Comparison of ENCODE assay signal across 14 cellular contexts in genomic region chr4:40846556-40846955, GRCh38.
A peak's percentile ranks its signal among the peaks of the same experiment; 100 is the strongest.
DNase-seq lines count a peak whose midpoint lies in the region; ATAC-seq and TF ChIP-seq lines count a peak whose summit lies in the region.
"Had no signal": no experiment of that assay in that cellular context is flagged by ENCODE, and none has a peak within 500 bp of the region (broad histone marks: within the 10 kb centered on the region; RNA-seq: fewer than 3 reads in every experiment).

No MANE protein-coding gene starts in this region.

- H3K4ac ChIP-seq in H9 (ENCODE audit: low read depth, low read length): no peak overlapping the region

- H4K20me1 ChIP-seq in H9 (ENCODE audit: control insufficient read depth, insufficient read depth, insufficient read length): no peaks in the 10 kb centered on the region

- H3T11ph ChIP-seq in H9 (ENCODE audit: low read length): no peak overlapping the region

- peak overlapping the region in 2 of 3 experiments; percentile 7 to 48; a peak in 6 of 7 replicates for H3K27ac Mint-ChIP-seq in H9

- H3K23me2 ChIP-seq in H9 (ENCODE audit: insufficient read length, low read depth, low read length, poor library complexity, severe bottlenecking): no peaks in the 10 kb centered on the region

- H4K5ac ChIP-seq in H9 (ENCODE audit: insufficient read length, low read depth, low read length): no peak overlapping the region

- no peak overlapping the region for H3K9ac ChIP-seq in H9 (ENCODE audit: extremely low read depth, insufficient read length, low read length)

- no peak overlapping the region for H3K27ac ChIP-seq in H9 (ENCODE audit: insufficient read length, low read depth, low read length)
- H3K27ac ChIP-seq in cingulate gyrus (ENCODE audit: low read depth, low read length): peak overlapping the region; percentile 73
- H3K27ac ChIP-seq: Peyer's patch had no signal

- H2BK5ac ChIP-seq in H9 (ENCODE audit: insufficient read length, low read length): no peak overlapping the region

- no CpG with 5 or more reads among the region's 5 CpGs for WGBS in H9 (ENCODE audit: extremely low coverage, insufficient read length, low lambda C conversion rate)

- no peak overlapping the region for H3K4me3 Mint-ChIP-seq in H9

- H3K27me3 ChIP-seq in H9 (ENCODE audit: insufficient read depth, low read length): no peaks in the 10 kb centered on the region
- H3K27me3 ChIP-seq: Peyer's patch had no signal

- no peak overlapping the region for H4K8ac ChIP-seq in H9 (replicated peaks; ENCODE audit: insufficient read length, low read depth, low read length)

- peaks cover 0 to 4% (median 2%) of the 10 kb centered on the region in 3 experiments; a peak in 3 of 7 replicates for H3K36me3 Mint-ChIP-seq in H9 (ENCODE audit: insufficient read depth in 1 of 3, low read depth in 3 of 3)

- H2BK15ac ChIP-seq in H9 (ENCODE audit: low read depth, low read length): no peak overlapping the region

- H3K14ac ChIP-seq in H9 (ENCODE audit: insufficient read depth, low read length): no peak overlapping the region

- peak overlapping the region; percentile 1 for H3K4me2 ChIP-seq in H9 (ENCODE audit: insufficient read depth, insufficient read length, low read length)

- peaks cover 6% of the 10 kb centered on the region; the same call in 1 of the 2 replicates for H3K79me2 ChIP-seq in H9 (ENCODE audit: insufficient read depth, low read length)

- no peaks in the 10 kb centered on the region for H3K9me3 Mint-ChIP-seq in H9

- no peak overlapping the region for H2AFZ ChIP-seq in H9 (ENCODE audit: low read length)

- H3K4me1 Mint-ChIP-seq in H9: peaks cover 40 to 43% of the 10 kb centered on the region in 2 experiments

- DNase-seq in H9 (no peak), mesenteric fat pad (ENCODE audit: low spot score) (peak; percentile 22), superior temporal gyrus (ENCODE audit: extremely low spot score) (peak; percentile 88), epidermal melanocyte (ENCODE audit: insufficient read length, low spot score) (no peak)
- DNase-seq in activated CD4-positive, CD25-positive, alpha-beta regulatory T cell (lab: John Stamatoyannopoulos, UW): no peak
- DNase-seq: IMR-90, Kasumi-1, NCI-H1105 treated with DMSO at 0.1 percent for 48 hours, NCI-H187 treated with DMSO at 0.1 percent for 48 hours, NCI-H2171 treated with DMSO at 0.1 percent for 48 hours, Peyer's patch, SHP77 had no signal

- no peak overlapping the region for H2BK120ac ChIP-seq in H9 (ENCODE audit: low read depth, low read length, poor library complexity, severe bottlenecking)

- no peak overlapping the region for H2AK5ac ChIP-seq in H9 (ENCODE audit: insufficient read length, low read length)

- H3K18ac ChIP-seq in H9 (ENCODE audit: insufficient read length, low read depth, low read length): no peak overlapping the region

- H3K9me3 ChIP-seq in H9 (ENCODE audit: control insufficient read depth, low read depth, low read length): no peaks in the 10 kb centered on the region
- H3K9me3 ChIP-seq: Peyer's patch had no signal

- no peak overlapping the region for H3K23ac ChIP-seq in H9 (ENCODE audit: insufficient read length, low read depth, low read length)

- TF ChIP-seq CTCF in H9 (conservative IDR thresholded peaks at IDR 0.05): no peak

- H2BK20ac ChIP-seq in H9 (ENCODE audit: low read depth, low read length, poor library complexity, severe bottlenecking): no peak overlapping the region

- H4K91ac ChIP-seq in H9 (ENCODE audit: insufficient read length, low read depth, low read length): no peak overlapping the region

- peaks cover 2% of the 10 kb centered on the region; the same call in 1 of the 2 replicates for H3K4me1 ChIP-seq in H9 (ENCODE audit: insufficient read depth, low read length)
- H3K4me1 ChIP-seq: Peyer's patch had no signal

- H3K79me1 ChIP-seq in H9 (ENCODE audit: insufficient read depth, low read depth, low read length, poor library complexity, severe bottlenecking): no peaks in the 10 kb centered on the region

- H3K27me3 Mint-ChIP-seq in H9 (ENCODE audit: low read depth): no peaks in the 10 kb centered on the region

- no peak overlapping the region for H2BK12ac ChIP-seq in H9 (ENCODE audit: insufficient read length, low read depth, low read length)

- ATAC-seq in GM21576 (IDR thresholded peaks at IDR 0.05; ENCODE audit: unreplicated experiment): no peak

- no peak overlapping the region for H3K56ac ChIP-seq in H9 (ENCODE audit: insufficient read length, low read depth, low read length)

Comparison
In these comparisons a context has a peak if more than half of its experiments do, and no peak if none do; other contexts are left out.
1. DNase-seq: peak in mesenteric fat pad (single experiment) and superior temporal gyrus (single experiment); none in H9 (single experiment), epidermal melanocyte (single experiment) and activated CD4-positive, CD25-positive, alpha-beta regulatory T cell (0 of 4).